1 cellular context compared by ENCODE assay signal in genomic region chr1:31910933-31911332, GRCh38.
TF ChIP-seq lines count a peak whose summit lies in the region.

No MANE protein-coding gene starts in this region.

TF ChIP-seq in HepG2, 621 proteins besides CTCF, POLR2A, EP300 and RAD21 (continued from another document and continues in another):
- TF ChIP-seq ZXDC (CRISPR knock-in tag; IDR thresholded peaks at IDR 0.05) (no peak), ZBTB33 (CRISPR knock-in tag; IDR thresholded peaks at IDR 0.05) (no peak), NCOA2 (CRISPR knock-in tag; IDR thresholded peaks at IDR 0.05) (peak; percentile 72), REXO4 (CRISPR knock-in tag; IDR thresholded peaks at IDR 0.05; ENCODE audit: borderline replicate concordance) (no peak), ATRX (CRISPR knock-in tag; IDR thresholded peaks at IDR 0.05; ENCODE audit: borderline replicate concordance) (no peak), SP2 (CRISPR knock-in tag; IDR thresholded peaks at IDR 0.05) (no peak), HNF1B (CRISPR knock-in tag; IDR thresholded peaks at IDR 0.05) (no peak), TAF15 (IDR thresholded peaks at IDR 0.05; ENCODE audit: low read depth, low read length, poor library complexity, severe bottlenecking) (no peak), CERS6 (CRISPR knock-in tag; IDR thresholded peaks at IDR 0.05) (no peak), ZNF720 (CRISPR knock-in tag; IDR thresholded peaks at IDR 0.05) (no peak), SRSF9 (IDR thresholded peaks at IDR 0.05; ENCODE audit: borderline replicate concordance, insufficient read depth, low read depth, low read length, poor library complexity, severe bottlenecking) (no peak), ZNF501 (CRISPR knock-in tag; IDR thresholded peaks at IDR 0.05) (no peak), ELK4 (CRISPR knock-in tag; IDR thresholded peaks at IDR 0.05; ENCODE audit: borderline replicate concordance) (no peak), IKZF4 (CRISPR knock-in tag; IDR thresholded peaks at IDR 0.05; ENCODE audit: borderline replicate concordance, low read depth, not compliant biosample characterization) (no peak), GZF1 (CRISPR knock-in tag; IDR thresholded peaks at IDR 0.05) (no peak), ZNF274 (CRISPR knock-in tag; IDR thresholded peaks at IDR 0.05) (no peak), TOE1 (CRISPR knock-in tag; IDR thresholded peaks at IDR 0.05) (no peak), ZNF761 (CRISPR knock-in tag; conservative IDR thresholded peaks at IDR 0.05) (no peak), CHCHD3 (CRISPR knock-in tag; IDR thresholded peaks at IDR 0.05) (no peak), AHDC1 (CRISPR knock-in tag; IDR thresholded peaks at IDR 0.05; ENCODE audit: borderline replicate concordance) (no peak), PHF8 (CRISPR knock-in tag; IDR thresholded peaks at IDR 0.05) (no peak), DMAP1 (CRISPR knock-in tag; IDR thresholded peaks at IDR 0.05) (peak; percentile 42; the same call in 1 of the 2 replicates), JDP2 (CRISPR knock-in tag; IDR thresholded peaks at IDR 0.05; ENCODE audit: borderline replicate concordance) (no peak), SSRP1 (CRISPR knock-in tag; IDR thresholded peaks at IDR 0.05) (no peak), ZBTB40 (IDR thresholded peaks at IDR 0.05) (no peak), ZBTB40 (CRISPR knock-in tag; IDR thresholded peaks at IDR 0.05) (no peak)
- TF ChIP-seq, protein P1, sequence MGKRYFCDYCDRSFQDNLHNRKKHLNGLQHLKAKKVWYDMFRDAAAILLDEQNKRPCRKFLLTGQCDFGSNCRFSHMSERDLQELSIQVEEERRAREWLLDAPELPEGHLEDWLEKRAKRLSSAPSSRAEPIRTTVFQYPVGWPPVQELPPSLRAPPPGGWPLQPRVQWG (CRISPR knock-in tag; IDR thresholded peaks at IDR 0.05; ENCODE audit: borderline replicate concordance, low read depth), result no peak
- TF ChIP-seq, protein P2, sequence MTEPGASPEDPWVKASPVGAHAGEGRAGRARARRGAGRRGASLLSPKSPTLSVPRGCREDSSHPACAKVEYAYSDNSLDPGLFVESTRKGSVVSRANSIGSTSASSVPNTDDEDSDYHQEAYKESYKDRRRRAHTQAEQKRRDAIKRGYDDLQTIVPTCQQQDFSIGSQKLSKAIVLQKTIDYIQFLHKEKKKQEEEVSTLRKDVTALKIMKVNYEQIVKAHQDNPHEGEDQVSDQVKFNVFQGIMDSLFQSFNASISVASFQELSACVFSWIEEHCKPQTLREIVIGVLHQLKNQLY (CRISPR knock-in tag; IDR thresholded peaks at IDR 0.05), result no peak
- TF ChIP-seq, protein P3, sequence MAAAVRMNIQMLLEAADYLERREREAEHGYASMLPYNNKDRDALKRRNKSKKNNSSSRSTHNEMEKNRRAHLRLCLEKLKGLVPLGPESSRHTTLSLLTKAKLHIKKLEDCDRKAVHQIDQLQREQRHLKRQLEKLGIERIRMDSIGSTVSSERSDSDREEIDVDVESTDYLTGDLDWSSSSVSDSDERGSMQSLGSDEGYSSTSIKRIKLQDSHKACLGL (CRISPR knock-in tag; IDR thresholded peaks at IDR 0.05), result no peak
